9 cellular contexts compared by ENCODE assay signal in the genomic region with DNA sequence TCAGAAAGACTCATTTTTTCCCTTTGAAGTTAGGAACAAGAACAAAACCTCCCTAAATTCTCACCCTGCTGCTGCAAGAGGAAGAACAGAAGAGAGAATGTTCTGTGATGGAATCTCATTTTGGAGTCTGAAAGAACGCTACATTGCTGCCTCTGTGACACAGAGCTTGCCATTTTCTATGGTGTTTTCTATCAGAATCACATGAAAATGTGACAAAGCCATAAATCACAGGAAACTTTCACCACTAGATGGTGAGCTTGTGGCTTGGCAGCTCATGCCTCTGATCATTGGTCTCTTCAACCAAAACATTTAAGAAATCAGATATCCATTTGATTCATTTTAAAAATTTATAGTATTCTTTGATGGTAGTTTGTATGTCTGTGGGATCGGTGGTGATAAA.
DNase-seq lines count a peak whose midpoint lies in the region; ATAC-seq, FAIRE-seq and TF ChIP-seq lines count a peak whose summit lies in the region.
"Had no signal": no experiment of that assay in that cellular context is flagged by ENCODE, and none has a peak within 500 bp of the region (broad histone marks: within the 10 kb centered on the region; RNA-seq: fewer than 3 reads in every experiment).

No MANE protein-coding gene starts in this region.

- no peak overlapping the region for H4K8ac ChIP-seq in H1 (ENCODE audit: extremely low read depth, insufficient read depth, low read length)

- peaks cover 0 to 9% (median 1%) of the 10 kb centered on the region in 4 experiments; a peak in 4 of 7 replicates for H3K4me1 ChIP-seq in H1 (replicated peaks in 1 of 4; ENCODE audit: control insufficient read depth in 3 of 4, insufficient read depth in 4 of 4, low read length in 3 of 4)

- H3K4me1 Mint-ChIP-seq in activated T-cell treated with anti-CD3 and anti-CD28 coated beads, Interleukin-2, amount 50 U/mL, for 24 hours (ENCODE audit: low read depth), result no peaks in the 10 kb centered on the region

- H3K9me3 ChIP-seq in H1 (ENCODE audit: insufficient read depth in 2 of 2, low read depth in 1 of 2, low read length in 1 of 2) (no peaks in the 10 kb centered on the region), neural cell (ENCODE audit: low read length) (no peaks in the 10 kb centered on the region)

- no peak overlapping the region for H2AK5ac ChIP-seq in H1 (ENCODE audit: low read depth, low read length)

- TF ChIP-seq EP300 in H1 (IDR thresholded peaks at IDR 0.05; ENCODE audit: borderline replicate concordance in 1 of 2, low read depth in 2 of 2, low read length in 2 of 2), result no peak
- no peak for TF ChIP-seq EP300 in neural cell (conservative IDR thresholded peaks at IDR 0.05; ENCODE audit: poor library complexity, severe bottlenecking)

- no peak for ATAC-seq in GM21786 (IDR thresholded peaks at IDR 0.05; ENCODE audit: unreplicated experiment)

- peaks cover 2% of the 10 kb centered on the region for H3K9me3 Mint-ChIP-seq in activated T-cell treated with anti-CD3 and anti-CD28 coated beads, Interleukin-2, amount 50 U/mL, for 24 hours

- H3K9ac ChIP-seq in H1 (replicated peaks in 1 of 4; ENCODE audit: extremely low read depth in 1 of 4, low read depth in 3 of 4, low read length in 3 of 4), result no peak overlapping the region
- H3K9ac ChIP-seq in neural cell (ENCODE audit: low read length), result peak overlapping the region; percentile 1

- no peak overlapping the region for H2AFZ ChIP-seq in H1 (ENCODE audit: low read length)
- no peak overlapping the region for H2AFZ ChIP-seq in neural cell (ENCODE audit: low read depth, low read length)

- CTCF ChIA-PET in H1 (lab: Charles Lee; ENCODE audit: partially characterized antibody), result interaction anchor here (0.6 to 2.6 kb wide), 20 partner anchors 8 to 692 kb away, joined by 3 to 8 read pairs (median 3); a partner anchor contains a TSS

- no peak overlapping the region for H3K4ac ChIP-seq in H1 (replicated peaks; ENCODE audit: insufficient read length, low read depth, low read length)

- TF ChIP-seq CTCF in GM12873 (IDR thresholded peaks at IDR 0.05; ENCODE audit: insufficient read depth, low read depth, low read length, missing control alignments) (peak; percentile 42), NB4 (IDR thresholded peaks at IDR 0.05; ENCODE audit: low read depth, low read length) (peak; percentile 43), H1 (IDR thresholded peaks at IDR 0.05; ENCODE audit: control extremely low read depth in 1 of 3, insufficient read depth in 1 of 3, low read depth in 1 of 3, low read length in 3 of 3) (peak in 2 of 3 experiments; percentile 52 to 63; a peak in 3 of 4 replicates), neural cell (IDR thresholded peaks at IDR 0.05; ENCODE audit: poor library complexity, severe bottlenecking) (peak; percentile 81)

- H4K5ac ChIP-seq in H1 (ENCODE audit: insufficient read length, low read depth, low read length), result no peak overlapping the region

- no peaks in the 10 kb centered on the region for H3K9me2 ChIP-seq in neural cell (ENCODE audit: insufficient read depth, low read length)

- WGBS in H1 (ENCODE audit: extremely low coverage in 1 of 2, insufficient coverage in 1 of 2, insufficient read length in 1 of 2, insufficient replicate concordance in 2 of 2, low coverage in 1 of 2, low lambda C conversion rate in 2 of 2, missing lambda C conversion rate in 1 of 2), 2 experiments, result 57% methylated on average over 2 of the region's 2 CpGs; no CpG with 5 or more reads in 1 of the 2 experiments

- POLR2A ChIA-PET in H1 (lab: Charles Lee; ENCODE audit: partially characterized antibody), result interaction anchor here (1.6 kb wide), 1 partner anchor 82 kb away, joined by 4 read pairs; a partner anchor contains a TSS

- H3K36me3 Mint-ChIP-seq in activated T-cell treated with anti-CD3 and anti-CD28 coated beads, Interleukin-2, amount 50 U/mL, for 24 hours (ENCODE audit: low read depth), result no peaks in the 10 kb centered on the region

- peak overlapping the region; percentile 52 for H4K91ac ChIP-seq in H1 (replicated peaks; ENCODE audit: insufficient read length, low read length)

- H3K27me3 ChIP-seq in H1 (replicated peaks in 1 of 4; ENCODE audit: control insufficient read depth in 3 of 4, extremely low read depth in 1 of 4, insufficient read depth in 3 of 4, low read length in 3 of 4), result no peaks in the 10 kb centered on the region
- no peaks in the 10 kb centered on the region for H3K27me3 ChIP-seq in neural cell (ENCODE audit: insufficient read depth, low read depth, low read length)

- TF ChIP-seq RAD21 in H1 (IDR thresholded peaks at IDR 0.05 in 1 of 2, conservative IDR thresholded peaks at IDR 0.05 in 1 of 2; ENCODE audit: low read depth in 2 of 2, low read length in 2 of 2), result peak; percentile 76 to 80
- peak; percentile 78 for TF ChIP-seq RAD21 in neural cell (conservative IDR thresholded peaks at IDR 0.05)

- H3F3A ChIP-seq in neural cell (ENCODE audit: insufficient read depth, low read length, poor library complexity, severe bottlenecking), result no peaks in the 10 kb centered on the region

- no peak overlapping the region for H3K23ac ChIP-seq in H1 (ENCODE audit: insufficient read length)

- no peaks in the 10 kb centered on the region for H3K23me2 ChIP-seq in H1 (ENCODE audit: low read depth, low read length)

- H3K4me2 ChIP-seq in H1 (ENCODE audit: insufficient read depth in 1 of 2, low read depth in 2 of 2, low read length in 2 of 2), result no peak overlapping the region
- no peak overlapping the region for H3K4me2 ChIP-seq in neural cell (ENCODE audit: low read length)

- H3K27ac ChIP-seq in H1 (ENCODE audit: low read depth, low read length), result peak overlapping the region; percentile 1; the same call in 1 of the 2 replicates
- peak overlapping the region; percentile 31 for H3K27ac ChIP-seq in neural cell (ENCODE audit: low read length)
- H3K27ac ChIP-seq: HL-60 had no signal

- H2BK120ac ChIP-seq in H1 (replicated peaks; ENCODE audit: low read depth, low read length), result no peak overlapping the region

- H3K14ac ChIP-seq in H1 (ENCODE audit: insufficient read length), result no peak overlapping the region

- no peak overlapping the region; the same call in 1 of the 2 replicates for H2BK5ac ChIP-seq in H1 (ENCODE audit: low read depth, low read length)

- no peak overlapping the region for H3K4me3 Mint-ChIP-seq in activated T-cell treated with anti-CD3 and anti-CD28 coated beads, Interleukin-2, amount 50 U/mL, for 24 hours

- no peaks in the 10 kb centered on the region for H3K27me3 Mint-ChIP-seq in activated T-cell treated with anti-CD3 and anti-CD28 coated beads, Interleukin-2, amount 50 U/mL, for 24 hours

- no peak overlapping the region for H3K56ac ChIP-seq in H1 (replicated peaks; ENCODE audit: insufficient read length, low read depth, low read length)

- H3K79me1 ChIP-seq in H1 (ENCODE audit: low read depth, low read length), result no peaks in the 10 kb centered on the region

- H2BK20ac ChIP-seq in H1 (ENCODE audit: low read length), result no peak overlapping the region

- H2BK12ac ChIP-seq in H1 (ENCODE audit: low read depth, low read length), result no peak overlapping the region; the same call in 1 of the 2 replicates

- no peak overlapping the region for H3K18ac ChIP-seq in H1 (ENCODE audit: extremely low read depth, low read length)

- H3K79me2 ChIP-seq in H1 (ENCODE audit: control insufficient read depth in 1 of 2, insufficient read depth in 2 of 2, low read length in 2 of 2) (peaks cover 0 to 2% of the 10 kb centered on the region in 2 experiments; a peak in 1 of 4 replicates), neural cell (replicated peaks; ENCODE audit: insufficient read depth, low read length) (no peaks in the 10 kb centered on the region)

- H4K20me1 ChIP-seq in H1 (replicated peaks in 1 of 2; ENCODE audit: control insufficient read depth in 1 of 2, insufficient read depth in 2 of 2, low read length in 2 of 2) (no peaks in the 10 kb centered on the region), neural cell (ENCODE audit: insufficient read depth) (no peaks in the 10 kb centered on the region)

- H3K4me3 ChIP-seq in NB4 (ENCODE audit: low read depth, low read length) (no peak overlapping the region), H1 (ENCODE audit: extremely low read depth in 1 of 4, insufficient read depth in 2 of 4, low read depth in 3 of 4, low read length in 4 of 4) (no peak overlapping the region), neural cell (ENCODE audit: low read length) (no peak overlapping the region)

- no peak for TF ChIP-seq POLR2A in NB4 (IDR thresholded peaks at IDR 0.05; ENCODE audit: extremely low read depth, insufficient read length)
- TF ChIP-seq POLR2A in H1 (IDR thresholded peaks at IDR 0.05; ENCODE audit: control extremely low read depth in 1 of 2, low read depth in 2 of 2, low read length in 2 of 2), result no peak

- peak; percentile 92 for FAIRE-seq in H1 (lab: Jason Lieb, UNC)

- no peak overlapping the region for H2BK15ac ChIP-seq in H1 (ENCODE audit: low read length)

- no peak overlapping the region for H3K27ac Mint-ChIP-seq in activated T-cell treated with anti-CD3 and anti-CD28 coated beads, Interleukin-2, amount 50 U/mL, for 24 hours

- H3K36me3 ChIP-seq in H1 (ENCODE audit: control insufficient read depth in 2 of 4, insufficient read depth in 4 of 4, low read length in 3 of 4) (no peaks in the 10 kb centered on the region), neural cell (ENCODE audit: insufficient read depth, low read length) (no peaks in the 10 kb centered on the region)

- peak; percentile 38 for DNase-seq in NB4 (ENCODE audit: low read depth)
- DNase-seq in H1 (ENCODE audit: low read depth in 1 of 2, low spot score in 2 of 2), result no peak
- no peak for DNase-seq in activated T-cell treated with anti-CD3 and anti-CD28 coated beads, Interleukin-2, amount 50 U/mL, for 24 hours
- no peak for DNase-seq in NCI-H1048 (lab: John Stamatoyannopoulos, UW)
- no peak for DNase-seq in activated CD4-positive, alpha-beta T cell treated with anti-CD3 and anti-CD28 coated beads, Interleukin-2, amount 50 U/mL, for 4 hours

TF ChIP-seq in H1, 55 proteins besides CTCF, POLR2A, EP300 and RAD21 (continues in another document):
- no peak for TF ChIP-seq GABPA (IDR thresholded peaks at IDR 0.05; ENCODE audit: borderline replicate concordance, insufficient read depth, low read length)
- TF ChIP-seq SAP30 (IDR thresholded peaks at IDR 0.05; ENCODE audit: insufficient read depth, insufficient replicate concordance, low read length), result no peak
- no peak for TF ChIP-seq NRF1 (IDR thresholded peaks at IDR 0.05; ENCODE audit: low read depth, low read length)
- TF ChIP-seq KDM5A (IDR thresholded peaks at IDR 0.05; ENCODE audit: low read length), result no peak
- TF ChIP-seq CHD2 (IDR thresholded peaks at IDR 0.05; ENCODE audit: low read length), result no peak

TF ChIP-seq in neural cell, 6 proteins besides CTCF, POLR2A, EP300 and RAD21:
- TF ChIP-seq POLR2AphosphoS5 (IDR thresholded peaks at IDR 0.05) (no peak), SMC3 (conservative IDR thresholded peaks at IDR 0.05; ENCODE audit: poor library complexity) (peak; percentile 77)
